Comparison of ENCODE assay signal across 8 cellular contexts in the genomic region with DNA sequence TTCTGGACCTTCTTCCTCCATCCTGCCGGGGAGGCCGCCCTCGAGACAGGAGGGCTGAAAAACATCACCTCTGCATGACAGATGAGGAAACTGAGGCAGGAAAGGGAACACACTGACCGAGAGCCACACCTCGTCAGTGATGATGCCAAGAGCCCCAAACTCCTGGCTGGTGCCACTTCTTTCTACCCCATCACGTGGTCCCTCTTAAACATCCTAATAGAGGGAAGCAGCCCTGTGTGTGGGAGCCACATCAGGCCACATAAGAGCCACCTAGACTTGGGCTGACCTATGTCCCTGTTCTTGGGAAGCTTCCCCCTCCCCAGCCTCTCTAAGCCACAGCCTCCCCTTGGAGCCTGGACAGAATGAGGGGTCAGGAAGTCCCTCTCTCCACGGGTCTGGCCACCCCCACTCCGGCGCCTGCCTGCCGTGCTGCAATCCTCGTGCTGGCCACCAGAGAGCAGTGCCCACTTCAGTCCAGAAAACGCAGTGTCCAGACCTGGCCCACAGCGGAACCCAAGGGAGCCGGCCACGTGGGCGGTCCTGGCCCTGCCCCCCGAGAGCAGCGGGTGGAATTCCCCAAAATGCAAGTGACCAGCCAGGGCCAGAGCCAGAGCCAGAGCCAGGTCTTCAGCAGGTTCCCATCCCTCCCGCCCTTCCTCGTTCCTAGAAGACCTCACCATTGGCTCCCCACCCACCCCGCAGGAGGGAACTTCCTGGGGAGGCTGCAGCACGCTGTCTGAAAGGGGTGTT.
DNase-seq lines count a peak whose midpoint lies in the region; ATAC-seq and TF ChIP-seq lines count a peak whose summit lies in the region.

No MANE protein-coding gene starts in this region.

- DNase-seq in CD1c-positive myeloid dendritic cell (ENCODE audit: extremely low spot score) (peak; percentile 94), GM19238 (ENCODE audit: insufficient read length, low spot score) (peak; percentile 77), kidney glomerular epithelial cell (lab: John Stamatoyannopoulos, UW) (peak; percentile 30)
- peak; percentile 17 to 31 for DNase-seq in central memory CD8-positive, alpha-beta T cell (ENCODE audit: low spot score in 2 of 2)
- peak; percentile 60 to 64 for DNase-seq in stimulated activated CD4-positive, alpha-beta T cell treated with anti-CD3 and anti-CD28 coated beads, Interleukin-2, amount 100 ng/mL, for 24 hours

- no peak for ATAC-seq in central memory CD8-positive, alpha-beta T cell (replicated peaks; ENCODE audit: extremely low read depth, poor library complexity, severe bottlenecking)
- ATAC-seq in GM21447 (IDR thresholded peaks at IDR 0.05; ENCODE audit: unreplicated experiment), result no peak

- no peak overlapping the region for H3K4me3 ChIP-seq in KMS-11 (IDR thresholded peaks at IDR 0.05; ENCODE audit: insufficient read depth, low read depth, low read length)
- H3K4me3 ChIP-seq in WI38 (ENCODE audit: low read depth, low read length), result no peak overlapping the region

- no peak overlapping the region for H3K27ac Mint-ChIP-seq in central memory CD8-positive, alpha-beta T cell (ENCODE audit: low read depth)

- H4K20me1 ChIP-seq in KMS-11 (ENCODE audit: insufficient read depth), result no peaks in the 10 kb centered on the region

- H3K4me1 ChIP-seq in KMS-11 (ENCODE audit: low read depth, poor library complexity, severe bottlenecking), result no peaks in the 10 kb centered on the region

- H3K4me1 Mint-ChIP-seq in central memory CD8-positive, alpha-beta T cell, result no peaks in the 10 kb centered on the region

- no peaks in the 10 kb centered on the region for H3K36me3 ChIP-seq in KMS-11 (ENCODE audit: insufficient read depth)

- H3K4me2 ChIP-seq in KMS-11, result no peak overlapping the region

- H3K4me3 Mint-ChIP-seq in central memory CD8-positive, alpha-beta T cell, result no peak overlapping the region

- no peaks in the 10 kb centered on the region for H3K27me3 Mint-ChIP-seq in central memory CD8-positive, alpha-beta T cell

- TF ChIP-seq CTCF in KMS-11 (conservative IDR thresholded peaks at IDR 0.05; ENCODE audit: low read depth, low read length), result peak; percentile 62
- TF ChIP-seq CTCF in WI38 (IDR thresholded peaks at IDR 0.05; ENCODE audit: low read depth, low read length), result peak; percentile 95

- no peaks in the 10 kb centered on the region for H3K9me3 Mint-ChIP-seq in central memory CD8-positive, alpha-beta T cell

- no peaks in the 10 kb centered on the region for H3K36me3 Mint-ChIP-seq in central memory CD8-positive, alpha-beta T cell (ENCODE audit: insufficient read depth)

- no peak overlapping the region for H3K9ac ChIP-seq in KMS-11

- no peak overlapping the region; the same call in 1 of the 2 replicates for H2AFZ ChIP-seq in KMS-11 (ENCODE audit: low read depth)

- H3K27ac ChIP-seq in KMS-11, result no peak overlapping the region

- no peaks in the 10 kb centered on the region for H3K79me2 ChIP-seq in KMS-11 (ENCODE audit: insufficient read depth, low read depth)

- no peaks in the 10 kb centered on the region for H3K27me3 ChIP-seq in KMS-11 (ENCODE audit: insufficient read depth, low read depth)

Comparison
In these comparisons a context has a peak if more than half of its experiments do, and no peak if none do; other contexts are left out.
1. DNase-seq: peak in every context shown above with its lines; median percentile 94 in CD1c-positive myeloid dendritic cell; 77 in GM19238; 62 in stimulated activated CD4-positive, alpha-beta T cell treated with anti-CD3 and anti-CD28 coated beads, Interleukin-2, amount 100 ng/mL, for 24 hours; 30 in kidney glomerular epithelial cell; 24 in central memory CD8-positive, alpha-beta T cell.